ENCODE assay signal across 2 cellular contexts in genomic region chr15:98686983-98687382, GRCh38.
TF ChIP-seq lines count a peak whose summit lies in the region.

No MANE protein-coding gene starts in this region.

TF ChIP-seq in A549, 52 proteins besides CTCF, POLR2A, EP300 and RAD21:
- TF ChIP-seq SREBF2 (IDR thresholded peaks at IDR 0.05) (no peak), HOXB5 (CRISPR knock-in tag; IDR thresholded peaks at IDR 0.05) (no peak)
TF ChIP-seq in A549: peak in this region for 0.

TF ChIP-seq in HepG2, 621 proteins besides CTCF, POLR2A, EP300 and RAD21 (continues in another document):
- TF ChIP-seq ZNF274 (CRISPR knock-in tag; IDR thresholded peaks at IDR 0.05) (no peak), ZNF281 (CRISPR knock-in tag; IDR thresholded peaks at IDR 0.05; ENCODE audit: borderline replicate concordance) (no peak), ZC3H4 (CRISPR knock-in tag; IDR thresholded peaks at IDR 0.05; ENCODE audit: borderline replicate concordance) (no peak), PAXIP1 (CRISPR knock-in tag; conservative IDR thresholded peaks at IDR 0.05) (peak; percentile 45), NFRKB (IDR thresholded peaks at IDR 0.05) (no peak), ZNF546 (CRISPR knock-in tag; conservative IDR thresholded peaks at IDR 0.05) (no peak), HMGXB3 (CRISPR knock-in tag; IDR thresholded peaks at IDR 0.05; ENCODE audit: borderline replicate concordance) (no peak), ZMAT3 (CRISPR knock-in tag; conservative IDR thresholded peaks at IDR 0.05) (no peak), TFAP4 (IDR thresholded peaks at IDR 0.05; ENCODE audit: borderline replicate concordance, low read depth) (peak; percentile 47; the same call in 1 of the 2 replicates), ZNF260 (CRISPR knock-in tag; IDR thresholded peaks at IDR 0.05; ENCODE audit: borderline replicate concordance, low read depth) (no peak), BCL6 (CRISPR knock-in tag; IDR thresholded peaks at IDR 0.05) (peak; percentile 55), ESRRA (CRISPR knock-in tag; IDR thresholded peaks at IDR 0.05; ENCODE audit: low read depth) (no peak), SOX6 (IDR thresholded peaks at IDR 0.05) (no peak), SOX6 (CRISPR knock-in tag; IDR thresholded peaks at IDR 0.05) (peak; percentile 38; the same call in 1 of the 2 replicates), AHR (CRISPR knock-in tag; IDR thresholded peaks at IDR 0.05) (no peak), ZNF770 (CRISPR knock-in tag; IDR thresholded peaks at IDR 0.05) (no peak), ZNF878 (CRISPR knock-in tag; IDR thresholded peaks at IDR 0.05) (no peak), ZNF235 (CRISPR knock-in tag; IDR thresholded peaks at IDR 0.05; ENCODE audit: borderline replicate concordance) (no peak), KAT2B (IDR thresholded peaks at IDR 0.05; ENCODE audit: borderline replicate concordance, low read depth, low read length) (no peak), ZNF264 (CRISPR knock-in tag; IDR thresholded peaks at IDR 0.05) (no peak), ZBTB1 (CRISPR knock-in tag; IDR thresholded peaks at IDR 0.05; ENCODE audit: borderline replicate concordance) (no peak), FLYWCH1 (CRISPR knock-in tag; IDR thresholded peaks at IDR 0.05) (no peak), MAF1 (CRISPR knock-in tag; IDR thresholded peaks at IDR 0.05; ENCODE audit: borderline replicate concordance) (no peak), MLLT10 (CRISPR knock-in tag; IDR thresholded peaks at IDR 0.05) (no peak), TCF12 (IDR thresholded peaks at IDR 0.05) (no peak), TCF12 (CRISPR knock-in tag; IDR thresholded peaks at IDR 0.05) (no peak), HCFC1 (IDR thresholded peaks at IDR 0.05; ENCODE audit: low read depth, low read length) (no peak), PRDM4 (CRISPR knock-in tag; IDR thresholded peaks at IDR 0.05; ENCODE audit: borderline replicate concordance) (no peak), ZNF232 (CRISPR knock-in tag; IDR thresholded peaks at IDR 0.05; ENCODE audit: borderline replicate concordance) (no peak), ZMYM3 (CRISPR knock-in tag; IDR thresholded peaks at IDR 0.05) (0 out of 2 replicates have a peak, but pooled peaks have one; percentile 28), KDM6A (CRISPR knock-in tag; IDR thresholded peaks at IDR 0.05; ENCODE audit: low read depth) (no peak), FOXA1 (IDR thresholded peaks at IDR 0.05) (no peak), FOXA1 (CRISPR knock-in tag; IDR thresholded peaks at IDR 0.05) (peak; percentile 62; the same call in 1 of the 2 replicates), SMYD3 (CRISPR knock-in tag; IDR thresholded peaks at IDR 0.05) (no peak), NFIC (IDR thresholded peaks at IDR 0.05; ENCODE audit: low read length) (no peak), SOX5 (CRISPR knock-in tag; IDR thresholded peaks at IDR 0.05; ENCODE audit: borderline replicate concordance) (peak; percentile 29; the same call in 1 of the 2 replicates), U2AF2 (IDR thresholded peaks at IDR 0.05; ENCODE audit: low read depth, low read length) (no peak), ATF7 (IDR thresholded peaks at IDR 0.05) (no peak), ATF7 (CRISPR knock-in tag; IDR thresholded peaks at IDR 0.05) (no peak), U2AF1 (optimal IDR thresholded peaks at IDR 0.05; ENCODE audit: low read depth, low read length) (no peak), CBX1 (IDR thresholded peaks at IDR 0.05; ENCODE audit: low read depth) (no peak), ZXDC (CRISPR knock-in tag; IDR thresholded peaks at IDR 0.05) (no peak), ZNF33A (CRISPR knock-in tag; IDR thresholded peaks at IDR 0.05; ENCODE audit: borderline replicate concordance) (no peak), POLR2G (IDR thresholded peaks at IDR 0.05; ENCODE audit: low read depth, low read length) (no peak), PHB2 (IDR thresholded peaks at IDR 0.05; ENCODE audit: partially characterized antibody) (no peak)
